ENCODE assay signal across 11 cellular contexts in the genomic region with DNA sequence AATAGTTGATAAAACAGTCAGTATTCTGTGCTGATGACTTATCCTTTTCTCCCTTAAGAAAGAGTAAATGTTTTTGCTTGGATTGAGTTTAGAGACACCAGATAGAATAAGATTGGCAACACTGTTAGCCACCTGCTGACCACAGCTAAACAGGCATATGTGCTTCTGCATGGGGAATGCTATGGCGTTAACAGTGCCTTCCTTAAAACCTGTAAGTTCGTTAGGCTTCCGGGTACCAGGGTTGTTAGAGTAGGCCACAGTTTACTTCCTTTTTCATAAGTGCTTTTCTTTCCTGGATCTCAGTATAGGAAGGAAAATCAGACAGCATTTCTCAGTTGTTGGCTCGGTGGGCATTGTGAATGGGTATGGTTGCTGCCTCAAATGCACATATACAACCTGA. TPM values are rescaled to one million over a fixed set of nuclear protein-coding genes. Genes with fewer than 3 reads are reported as not detected.
DNase-seq lines count a peak whose midpoint lies in the region; ATAC-seq, FAIRE-seq and TF ChIP-seq lines count a peak whose summit lies in the region.
"Had no signal": no experiment of that assay in that cellular context is flagged by ENCODE, and none has a peak within 500 bp of the region (broad histone marks: within the 10 kb centered on the region; RNA-seq: fewer than 3 reads in every experiment).

No MANE protein-coding gene starts in this region.

- H3K4me1 ChIP-seq in left ventricle myocardium inferior (peaks cover 100% of the 10 kb centered on the region), right lobe of liver (peaks cover 0 to 68% (median 12%) of the 10 kb centered on the region in 4 donors), kidney (ENCODE audit: control insufficient read depth in 1 of 2, insufficient read depth in 1 of 2, low read depth in 1 of 2, low read length in 2 of 2) (peaks cover 41 to 45% of the 10 kb centered on the region in 2 donors)

- peak overlapping the region; percentile 3 for H3K4me3 Mint-ChIP-seq in activated CD8-positive, alpha-beta T cell treated with anti-CD3 and anti-CD28 coated beads for 36 hours
- no peak overlapping the region for H3K4me3 Mint-ChIP-seq in type B pancreatic cell

- H3K27me3 ChIP-seq in left ventricle myocardium inferior (ENCODE audit: low read depth) (no peaks in the 10 kb centered on the region), right lobe of liver (no peaks in the 10 kb centered on the region)

- 57% methylated on average over 4 of the region's 4 CpGs for WGBS in right lobe of liver (ENCODE audit: insufficient coverage, low coverage, low lambda C conversion rate, missing lambda C conversion rate)

- FAIRE-seq in kidney (lab: Jason Lieb, UNC): no peak

- H3K4me1 Mint-ChIP-seq in activated CD8-positive, alpha-beta T cell treated with anti-CD3 and anti-CD28 coated beads for 36 hours (ENCODE audit: low read depth): peaks cover 90% of the 10 kb centered on the region
- H3K4me1 Mint-ChIP-seq in type B pancreatic cell (ENCODE audit: unreplicated experiment): peaks cover 89% of the 10 kb centered on the region

- peaks cover 12% of the 10 kb centered on the region for H3K9me3 Mint-ChIP-seq in activated CD8-positive, alpha-beta T cell treated with anti-CD3 and anti-CD28 coated beads for 36 hours
- H3K9me3 Mint-ChIP-seq in type B pancreatic cell: peaks cover 15% of the 10 kb centered on the region

- TF ChIP-seq CTCF in left ventricle myocardium inferior (IDR thresholded peaks at IDR 0.05; ENCODE audit: borderline replicate concordance) (no peak), right lobe of liver (IDR thresholded peaks at IDR 0.05) (no peak), type B pancreatic cell (conservative IDR thresholded peaks at IDR 0.05) (no peak), kidney (IDR thresholded peaks at IDR 0.05; ENCODE audit: borderline replicate concordance, extremely low read depth, insufficient read depth) (no peak)
- no peak for TF ChIP-seq CTCF in activated CD8-positive, alpha-beta T cell treated with anti-CD3 and anti-CD28 coated beads for 36 hours (IDR thresholded peaks at IDR 0.05)

- POLR2A ChIA-PET in activated CD8-positive, alpha-beta T cell treated with anti-CD3 and anti-CD28 coated beads for 36 hours (lab: Charles Lee): interaction anchor here (1.4 to 1.5 kb wide), 2 partner anchors 10 to 39 kb away, joined by 3 to 5 read pairs; no protein-coding TSS in a partner anchor

- no peak for ATAC-seq in left cardiac atrium
- ATAC-seq in activated CD8-positive, alpha-beta T cell treated with anti-CD3 and anti-CD28 coated beads for 36 hours: no peak
- ATAC-seq in right lobe of liver: peak in 3 of 4 donors; percentile 10 to 30 (median 26)

- H3K4me3 ChIP-seq in left ventricle myocardium inferior (no peak overlapping the region), right lobe of liver (no peak overlapping the region), kidney (ENCODE audit: low read length in 2 of 2) (no peak overlapping the region)
- H3K4me3 ChIP-seq: SK-N-MC had no signal

- CTCF ChIA-PET in activated CD8-positive, alpha-beta T cell treated with anti-CD3 and anti-CD28 coated beads for 36 hours (lab: Charles Lee): interaction anchor here (1.2 to 2.0 kb wide), 5 partner anchors 15 to 66 kb away, joined by 3 to 12 read pairs (median 5); no protein-coding TSS in a partner anchor

- H3K27ac ChIP-seq in left ventricle myocardium inferior (replicated peaks) (peak overlapping the region; percentile 22), right lobe of liver (no peak overlapping the region), kidney (ENCODE audit: low read depth in 2 of 2, low read length in 2 of 2) (peak overlapping the region in 1 of 2 donors; percentile 42)
- H3K27ac ChIP-seq: SK-N-MC had no signal

- intact Hi-C loops in left ventricle myocardium inferior (cut with micrococcal nuclease) (no loop called here), left cardiac atrium (cut with DNase I) (no loop called here), right lobe of liver (cut with DNase I) (no loop called here), kidney (cut with DNase I) (no loop called here)
- intact Hi-C loops in activated CD8-positive, alpha-beta T cell treated with anti-CD3 and anti-CD28 coated beads for 36 hours (cut with micrococcal nuclease): no loop called here

- H3K9me3 ChIP-seq in left ventricle myocardium inferior (replicated peaks) (no peaks in the 10 kb centered on the region), right lobe of liver (no peaks in the 10 kb centered on the region), kidney (ENCODE audit: control insufficient read depth in 1 of 2, low read length in 2 of 2) (no peaks in the 10 kb centered on the region)

- DNase-seq in left ventricle myocardium inferior: no peak
- DNase-seq in left cardiac atrium: no peak
- DNase-seq in activated CD8-positive, alpha-beta T cell treated with anti-CD3 and anti-CD28 coated beads for 36 hours: no peak
- no peak for DNase-seq in right lobe of liver
- DNase-seq in type B pancreatic cell (ENCODE audit: extremely low spot score, unreplicated experiment): no peak
- DNase-seq in NCI-H187 treated with DMSO at 0.1 percent for 48 hours (lab: John Stamatoyannopoulos, UW): no peak
- no peak for DNase-seq in kidney
- DNase-seq in DMS153 treated with DMSO at 0.1 percent for 48 hours (lab: John Stamatoyannopoulos, UW; ENCODE audit: unreplicated experiment): no peak
- DNase-seq: NCI-H1105 treated with DMSO at 0.1 percent for 48 hours, NCI-H524 treated with DMSO at 0.1 percent for 48 hours had no signal

- H3K27ac Mint-ChIP-seq in activated CD8-positive, alpha-beta T cell treated with anti-CD3 and anti-CD28 coated beads for 36 hours: peak overlapping the region; percentile 78
- peak overlapping the region; percentile 6 for H3K27ac Mint-ChIP-seq in type B pancreatic cell

- peaks cover 52% of the 10 kb centered on the region for H3K36me3 Mint-ChIP-seq in activated CD8-positive, alpha-beta T cell treated with anti-CD3 and anti-CD28 coated beads for 36 hours (ENCODE audit: low read depth)
- H3K36me3 Mint-ChIP-seq in type B pancreatic cell: peaks cover 18% of the 10 kb centered on the region

- H3K27me3 Mint-ChIP-seq in activated CD8-positive, alpha-beta T cell treated with anti-CD3 and anti-CD28 coated beads for 36 hours: no peaks in the 10 kb centered on the region
- H3K27me3 Mint-ChIP-seq in type B pancreatic cell: no peaks in the 10 kb centered on the region

- H3K36me3 ChIP-seq in left ventricle myocardium inferior: no peaks in the 10 kb centered on the region
- H3K36me3 ChIP-seq in right lobe of liver: no peaks in the 10 kb centered on the region
- H3K36me3 ChIP-seq in kidney (ENCODE audit: control insufficient read depth in 1 of 2, insufficient read depth in 2 of 2, low read length in 2 of 2): no peaks in the 10 kb centered on the region

- H3K9ac ChIP-seq in kidney (ENCODE audit: low read length in 2 of 2): no peak overlapping the region

- no peak for TF ChIP-seq POLR2A in right lobe of liver (IDR thresholded peaks at IDR 0.05)

RNA-seq across cellular contexts. Expression of a gene that starts 22.8 kb away (rescaled TPM):
- total RNA-seq in left ventricle myocardium inferior (23.9 TPM), left cardiac atrium (10 to 100 TPM; 26.8 to 30.4 TPM), right lobe of liver (10 to 100 TPM; 17.3 to 29.7 (median 25.5) TPM), type B pancreatic cell (ENCODE audit: low replicate concordance) (72.5 and 84.6 TPM in 2 replicates), kidney (49.9 TPM)
- 10 to 100 TPM; 81.0 to 81.1 TPM for total RNA-seq in activated CD8-positive, alpha-beta T cell treated with anti-CD3 and anti-CD28 coated beads for 36 hours
- polyA plus RNA-seq in kidney (ENCODE audit: insufficient read depth, low read depth, low replicate concordance): 23.4 TPM

Comparison
In these comparisons a context has a peak if more than half of its experiments do, and no peak if none do; other contexts are left out.
1. ATAC-seq: peak in right lobe of liver (3 of 4); none in left cardiac atrium (0 of 2) and activated CD8-positive, alpha-beta T cell treated with anti-CD3 and anti-CD28 coated beads for 36 hours (single experiment).